Comparison of ENCODE assay signal across 8 cellular contexts in the genomic region with DNA sequence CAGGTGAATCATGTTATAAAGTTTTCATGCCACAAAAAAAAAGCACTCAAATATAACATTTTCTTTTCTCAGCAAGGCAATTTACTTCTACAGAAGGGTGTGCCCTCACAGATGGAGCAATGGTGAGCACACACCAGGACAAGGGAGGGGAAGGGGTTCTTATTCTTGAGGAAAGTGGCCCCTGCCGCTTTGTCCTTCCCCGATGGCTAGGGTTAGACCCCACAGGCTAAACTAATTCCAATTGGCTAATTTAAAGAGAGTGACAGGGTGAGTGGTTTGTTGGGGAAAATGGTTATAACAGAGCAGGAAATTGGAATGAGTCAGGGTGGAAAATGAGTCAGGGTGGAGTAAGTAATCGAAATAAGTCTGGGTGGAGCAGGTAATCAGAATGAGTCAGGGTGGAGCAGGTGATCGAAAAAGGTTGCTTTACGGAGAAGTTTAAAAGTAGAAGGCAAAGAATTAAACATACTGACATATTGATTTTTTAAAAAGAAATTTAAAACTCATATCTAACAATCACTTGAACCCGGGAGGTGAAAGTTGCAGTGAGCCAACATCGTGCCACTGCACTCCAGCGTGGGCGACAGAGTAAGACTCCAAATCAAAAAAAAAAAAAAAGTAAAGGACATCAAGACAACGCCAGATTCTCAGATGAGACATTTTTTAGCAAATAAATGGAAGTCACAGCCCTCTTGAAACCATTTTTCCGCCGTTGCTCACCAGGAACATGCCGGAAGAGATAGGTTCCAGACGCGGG. TPM values are rescaled to one million over a fixed set of nuclear protein-coding genes. Genes with fewer than 3 reads are reported as not detected.
DNase-seq lines count a peak whose midpoint lies in the region; ATAC-seq and TF ChIP-seq lines count a peak whose summit lies in the region.

No MANE protein-coding gene starts in this region.

- H3K79me2 ChIP-seq in ACC112 (ENCODE audit: control insufficient read depth, insufficient read depth, low read length, unreplicated experiment): peaks cover 57% of the 10 kb centered on the region

- DNase-seq in activated CD4-positive, alpha-beta T cell treated with anti-CD3 and anti-CD28 coated beads, Interleukin-2, amount 50 U/mL, for 24 hours (ENCODE audit: low read depth in 1 of 2, low spot score in 1 of 2): peak; percentile 35 to 60
- DNase-seq in erythroblast (lab: John Stamatoyannopoulos, UW) (peak; percentile 53), ovary (no peak), Kasumi-1 (lab: John Stamatoyannopoulos, UW) (no peak)

- 31 to 33% (median 31%) methylated on average over 15 of the region's 15 CpGs for WGBS in ovary, 3 donors

- no peak for TF ChIP-seq CTCF in ovary (IDR thresholded peaks at IDR 0.05)

- intact Hi-C loops in ovary (cut with DNase I): loop anchor here in 1 of 4 donors (10.0 kb wide), 2 partner anchors 49 to 91 kb away; a partner anchor contains a TSS

- H3K4me1 ChIP-seq in ACC112 (ENCODE audit: control insufficient read depth, insufficient read depth, low read length, unreplicated experiment) (no peaks in the 10 kb centered on the region), ovary (ENCODE audit: insufficient read depth) (peaks cover 3% of the 10 kb centered on the region)

- TF ChIP-seq POLR2A in erythroblast (IDR thresholded peaks at IDR 0.05; ENCODE audit: low read length) (no peak), ovary (IDR thresholded peaks at IDR 0.05) (no peak)

- no peaks in the 10 kb centered on the region for H3K27me3 ChIP-seq in ACC112 (ENCODE audit: insufficient read depth, low read length)
- H3K27me3 ChIP-seq in ovary: no peaks in the 10 kb centered on the region

- peak; percentile 16 for ATAC-seq in HG03342 (IDR thresholded peaks at IDR 0.05; ENCODE audit: unreplicated experiment)
- no peak for ATAC-seq in HG02938 (IDR thresholded peaks at IDR 0.05; ENCODE audit: unreplicated experiment)
- no peak for ATAC-seq in GM21423 (IDR thresholded peaks at IDR 0.05; ENCODE audit: unreplicated experiment)

- H3K27ac ChIP-seq in ACC112 (ENCODE audit: low read depth, low read length): peak overlapping the region; percentile 97
- H3K27ac ChIP-seq in ovary: peak overlapping the region; percentile 88 to 98

- peak overlapping the region; percentile 97 for H2AFZ ChIP-seq in ACC112 (ENCODE audit: low read length, unreplicated experiment)

- H3K9me3 ChIP-seq in ovary: peaks cover 0 to 4% of the 10 kb centered on the region in 2 donors

- no peak for TF ChIP-seq EP300 in ovary (IDR thresholded peaks at IDR 0.05)

- peaks cover 36% of the 10 kb centered on the region for H3K36me3 ChIP-seq in ACC112 (ENCODE audit: insufficient read depth, low read length)
- no peaks in the 10 kb centered on the region for H3K36me3 ChIP-seq in ovary

- peak overlapping the region; percentile 100 for H3K4me3 ChIP-seq in ACC112 (ENCODE audit: low read depth, low read length)
- peak overlapping the region; percentile 60 for H3K4me3 ChIP-seq in ovary

RNA-seq across cellular contexts. Expression of a gene that starts 0.8 kb away (rescaled TPM):
- 10 to 100 TPM; 26.0 to 54.6 (median 36.2) TPM for total RNA-seq in ovary
- polyA plus RNA-seq in ovary: 10 to 100 TPM in 1 of 2 donors, 1 to 10 TPM in 1; 8.1 to 12.2 TPM

RNA-seq across cellular contexts. Expression of a gene that starts 53.1 kb away (rescaled TPM):
- 10 to 100 TPM; 30.9 to 48.3 (median 39.5) TPM for total RNA-seq in ovary
- polyA plus RNA-seq in ovary: 10 to 100 TPM; 27.1 to 38.5 TPM

Comparison
In these comparisons a context has a peak if more than half of its experiments do, and no peak if none do; other contexts are left out.
1. DNase-seq: peak in activated CD4-positive, alpha-beta T cell treated with anti-CD3 and anti-CD28 coated beads, Interleukin-2, amount 50 U/mL, for 24 hours (2 of 2) and erythroblast (2 of 2); none in ovary (0 of 5) and Kasumi-1 (0 of 2).